8 cellular contexts compared by ENCODE assay signal in the genomic region with DNA sequence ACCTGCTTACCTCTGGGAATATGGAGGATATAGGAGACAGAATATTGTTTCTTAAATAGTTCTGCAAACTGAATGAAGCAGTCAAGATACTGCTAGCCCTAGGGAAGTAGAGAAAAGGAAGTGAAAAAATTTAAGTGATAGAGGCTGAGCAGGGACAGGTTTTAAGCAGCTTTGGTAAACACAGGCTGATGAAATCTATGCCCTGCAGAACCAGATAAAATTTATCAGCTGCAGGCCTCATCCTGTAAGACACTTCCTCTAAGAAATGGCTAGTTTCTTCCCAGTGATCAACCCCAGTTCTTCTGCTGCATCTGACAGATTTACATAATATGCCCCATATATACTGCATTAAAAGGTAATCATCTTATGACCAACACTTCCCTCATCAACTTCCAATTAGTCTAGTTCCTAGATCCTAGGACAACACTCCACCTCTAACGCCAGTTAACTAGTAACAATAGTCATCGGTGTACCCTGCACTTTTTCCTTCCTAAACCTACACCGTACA. TPM values are rescaled to one million over a fixed set of nuclear protein-coding genes. Genes with fewer than 3 reads are reported as not detected.
DNase-seq lines count a peak whose midpoint lies in the region; ATAC-seq and TF ChIP-seq lines count a peak whose summit lies in the region.

No MANE protein-coding gene starts in this region.

- peak overlapping the region; percentile 95 for H3K4me3 Mint-ChIP-seq in mesothelial cell of epicardium

- peak overlapping the region; percentile 49 to 61 for H3K4me3 ChIP-seq in ascending aorta

- peaks cover 31% of the 10 kb centered on the region for H3K4me1 Mint-ChIP-seq in mesothelial cell of epicardium

- TF ChIP-seq CTCF in 22Rv1 (IDR thresholded peaks at IDR 0.05): no peak
- TF ChIP-seq CTCF in ascending aorta (IDR thresholded peaks at IDR 0.05): no peak
- TF ChIP-seq CTCF in mesothelial cell of epicardium (IDR thresholded peaks at IDR 0.05; ENCODE audit: unreplicated experiment): no peak

- DNase-seq in Kasumi-1 (lab: John Stamatoyannopoulos, UW): peak; percentile 39 to 45
- DNase-seq in ascending aorta (ENCODE audit: low spot score in 2 of 2): no peak
- no peak for DNase-seq in mesothelial cell of epicardium (ENCODE audit: low spot score in 2 of 2, unreplicated experiment in 2 of 2)
- no peak for DNase-seq in stimulated activated CD4-positive, alpha-beta T cell treated with anti-CD3 and anti-CD28 coated beads, Interleukin-4, amount 100 ng/mL, for 24 hours
- DNase-seq in iPS-NIHi7 (ENCODE audit: extremely low spot score): no peak
- DNase-seq in HK-2 (ENCODE audit: unreplicated experiment): no peak

- H3K27ac ChIP-seq in 22Rv1: peak overlapping the region; percentile 88
- peak overlapping the region; percentile 74 to 78 for H3K27ac ChIP-seq in ascending aorta

- no peak for ATAC-seq in HG03354 (IDR thresholded peaks at IDR 0.05; ENCODE audit: poor library complexity, severe bottlenecking, unreplicated experiment)

- intact Hi-C loops in ascending aorta (cut with DNase I): loop anchor here (1.0 to 5.0 kb wide), 3 partner anchors 8 to 961 kb away; partner anchors contain the start of genes NAB2, SMARCC2 and ZC3H10

- H3K36me3 ChIP-seq in ascending aorta: peaks cover 12 to 28% of the 10 kb centered on the region in 2 donors

- H3K9me3 ChIP-seq in ascending aorta: no peaks in the 10 kb centered on the region

- no peaks in the 10 kb centered on the region for H3K27me3 ChIP-seq in ascending aorta

- no peaks in the 10 kb centered on the region for H3K27me3 Mint-ChIP-seq in mesothelial cell of epicardium (ENCODE audit: low read depth)

- peak overlapping the region; percentile 97 for H3K27ac Mint-ChIP-seq in mesothelial cell of epicardium

- no peaks in the 10 kb centered on the region for H3K9me3 Mint-ChIP-seq in mesothelial cell of epicardium

- peaks cover 10% of the 10 kb centered on the region for H3K36me3 Mint-ChIP-seq in mesothelial cell of epicardium

- peaks cover 9 to 21% of the 10 kb centered on the region in 2 donors for H3K4me1 ChIP-seq in ascending aorta

RNA-seq across cellular contexts. Expression of gene ESYT1, which starts 1.3 kb away (rescaled TPM):
- total RNA-seq in ascending aorta (119 TPM), mesothelial cell of epicardium (64.7 to 69.4 TPM (median 67.2 TPM) in 3 replicates)

RNA-seq across cellular contexts. Expression of gene ZC3H10, which starts 8.7 kb away (rescaled TPM):
- 11.1 TPM for total RNA-seq in ascending aorta
- 7.8 to 9.2 TPM (median 8.0 TPM) in 3 replicates for total RNA-seq in mesothelial cell of epicardium

RNA-seq across cellular contexts. Expression of gene RPL41, which starts 10.4 kb away (rescaled TPM):
- total RNA-seq in ascending aorta: 1,819 TPM
- total RNA-seq in mesothelial cell of epicardium: 3,814 to 4,057 TPM (median 4,017 TPM) in 3 replicates

RNA-seq across cellular contexts. Expression of gene PA2G4, which starts 22.4 kb away (rescaled TPM):
- total RNA-seq in ascending aorta (101 TPM), mesothelial cell of epicardium (90.4 to 96.7 TPM (median 91.4 TPM) in 3 replicates)

RNA-seq across cellular contexts. Expression of gene MYL6B, which starts 25.6 kb away (rescaled TPM):
- total RNA-seq in ascending aorta (53.6 TPM), mesothelial cell of epicardium (150 to 151 TPM (median 150 TPM) in 3 replicates)

Comparison
In these comparisons a context has a peak if more than half of its experiments do, and no peak if none do; other contexts are left out.
1. DNase-seq: peak in Kasumi-1 (2 of 2); none in ascending aorta (0 of 2), mesothelial cell of epicardium (0 of 2), stimulated activated CD4-positive, alpha-beta T cell treated with anti-CD3 and anti-CD28 coated beads, Interleukin-4, amount 100 ng/mL, for 24 hours (single experiment), iPS-NIHi7 (single experiment) and HK-2 (single experiment).